In the genomic region with DNA sequence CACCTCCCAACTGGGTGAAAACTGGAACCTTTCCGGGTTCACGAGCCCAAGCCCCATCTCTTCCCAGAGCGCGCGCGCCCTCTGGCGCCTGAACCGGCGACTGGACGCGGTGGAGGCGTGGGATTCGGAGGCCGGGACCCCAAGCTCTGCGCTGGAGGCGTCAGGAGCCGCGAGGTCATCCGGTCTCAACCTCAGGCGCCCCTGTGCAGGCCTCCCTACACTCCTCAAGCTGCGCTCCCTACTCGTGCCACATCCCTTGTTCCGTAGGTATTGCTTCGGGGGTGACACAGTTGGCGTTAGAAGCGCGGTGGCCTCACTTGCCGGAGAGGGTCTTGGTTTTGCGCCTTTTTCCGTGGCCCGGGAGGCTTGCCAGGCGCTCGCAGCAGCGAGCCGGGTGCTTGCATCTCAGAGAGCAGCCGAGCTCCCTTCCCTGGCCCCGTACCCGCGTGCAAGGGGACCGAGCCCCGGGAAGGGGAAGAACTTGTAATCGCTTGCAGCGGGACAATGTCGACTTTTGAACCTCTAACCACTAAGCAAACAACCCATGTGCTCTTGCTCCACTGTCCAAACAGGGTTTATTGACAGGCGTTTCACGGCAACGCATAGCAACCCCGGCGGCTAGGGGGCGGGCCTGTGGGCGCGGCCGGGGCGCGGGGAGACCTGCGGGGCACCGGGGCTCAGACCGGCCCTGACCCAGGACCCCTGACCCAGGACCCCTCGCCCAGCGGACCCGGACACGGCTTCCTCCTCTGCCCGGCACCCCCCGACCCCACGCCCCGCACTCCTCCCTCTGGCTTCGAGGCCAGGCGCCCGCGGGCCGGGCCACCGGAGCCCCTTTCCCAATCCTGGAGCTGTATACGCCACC, we compare ENCODE assay signal across 8 cellular contexts. TPM values are rescaled to one million over a fixed set of nuclear protein-coding genes. Genes with fewer than 3 reads are reported as not detected.
DNase-seq lines count a peak whose midpoint lies in the region; ATAC-seq, FAIRE-seq and TF ChIP-seq lines count a peak whose summit lies in the region.

No MANE protein-coding gene starts in this region.

- H3K36me3 ChIP-seq in K562 (ENCODE audit: control insufficient read depth, insufficient read depth, low read length) (no peaks in the 10 kb centered on the region), keratinocyte (ENCODE audit: control insufficient read depth in 2 of 2, extremely low read depth in 1 of 2, insufficient read depth in 2 of 2, low read length in 2 of 2) (no peaks in the 10 kb centered on the region)

- TF ChIP-seq CTCF in K562 (IDR thresholded peaks at IDR 0.05 in 2 of 3, conservative IDR thresholded peaks at IDR 0.05 in 1 of 3; ENCODE audit: insufficient read depth in 2 of 3, low read depth in 1 of 3, low read length in 3 of 3) (peak; percentile 29 to 42 (median 37); a peak in 4 of 6 replicates), keratinocyte (optimal IDR thresholded peaks at IDR 0.05 in 1 of 3, IDR thresholded peaks at IDR 0.05 in 1 of 3, conservative IDR thresholded peaks at IDR 0.05 in 1 of 3; ENCODE audit: extremely low read depth in 1 of 3, insufficient read depth in 2 of 3, low read length in 3 of 3) (peak in 2 of 3 experiments; percentile 50 to 70)

- TF ChIP-seq EP300 in K562 (IDR thresholded peaks at IDR 0.05; ENCODE audit: low read length), result no peak

- DNase-seq in AG08395 (ENCODE audit: low spot score) (peak; percentile 35), GM12891 (ENCODE audit: insufficient read length, low spot score) (no peak), NCI-H510A treated with DMSO at 0.1 percent for 48 hours (lab: John Stamatoyannopoulos, UW) (peak; percentile 50), K562 (ENCODE audit: extremely low read depth in 1 of 4, low spot score in 3 of 4) (peak; percentile 35 to 43 (median 36)), keratinocyte (ENCODE audit: low read depth, low spot score) (no peak), KG1 (lab: John Stamatoyannopoulos, UW) (no peak)
- DNase-seq in stimulated activated naive CD8-positive, alpha-beta T cell treated with anti-CD3 and anti-CD28 coated beads, Interleukin-15, amount 100 ng/mL, for 72 hours, result peak in 1 of 2 donors; percentile 52

- H3K4me3 ChIP-seq in K562 (no peak overlapping the region), keratinocyte (ENCODE audit: control insufficient read depth in 2 of 3, extremely low read depth in 1 of 3, insufficient read depth in 2 of 3, low read depth in 1 of 3, low read length in 3 of 3) (peak overlapping the region; percentile 21 to 55 (median 39))

- no peak overlapping the region for H3K27ac Mint-ChIP-seq in stimulated activated naive CD8-positive, alpha-beta T cell treated with anti-CD3 and anti-CD28 coated beads, Interleukin-15, amount 100 ng/mL, for 72 hours

- peak overlapping the region; percentile 58 to 71 for H3K4me3 Mint-ChIP-seq in stimulated activated naive CD8-positive, alpha-beta T cell treated with anti-CD3 and anti-CD28 coated beads, Interleukin-15, amount 100 ng/mL, for 72 hours

- peaks cover 96% of the 10 kb centered on the region for H3K27me3 Mint-ChIP-seq in stimulated activated naive CD8-positive, alpha-beta T cell treated with anti-CD3 and anti-CD28 coated beads, Interleukin-15, amount 100 ng/mL, for 72 hours

- TF ChIP-seq POLR2A in GM12891 (IDR thresholded peaks at IDR 0.05; ENCODE audit: low read depth, low read length) (no peak), K562 (conservative IDR thresholded peaks at IDR 0.05) (no peak)

- WGBS in K562 (ENCODE audit: insufficient coverage, low coverage, missing lambda C conversion rate), result 14% methylated on average over 22 of the region's 73 CpGs

- CTCF ChIA-PET in K562 (lab: Yijun Ruan, JAX; ENCODE audit: low intra/inter-chr PET ratio), result no interaction called here

- FAIRE-seq in GM12891 (lab: Jason Lieb, UNC) (peak; percentile 45), K562 (lab: Jason Lieb, UNC) (no peak), keratinocyte (lab: Jason Lieb, UNC) (no peak)

- no peak overlapping the region for H3K9ac ChIP-seq in K562 (ENCODE audit: insufficient read depth in 1 of 2, low read depth in 2 of 2, low read length in 2 of 2)
- H3K9ac ChIP-seq in keratinocyte (ENCODE audit: control insufficient read depth, extremely low read depth, insufficient read depth, low read length), result no peak overlapping the region

- H3K9me3 ChIP-seq in K562 (replicated peaks; ENCODE audit: control insufficient read depth, insufficient read depth, low read depth, low read length), result no peaks in the 10 kb centered on the region
- H3K9me3 ChIP-seq in keratinocyte (ENCODE audit: control insufficient read depth, low read depth, low read length), result no peaks in the 10 kb centered on the region

- POLR2A ChIA-PET in K562 (lab: Yijun Ruan, JAX), result no interaction called here

- ATAC-seq in K562 (peak; percentile 76), HG03045 (IDR thresholded peaks at IDR 0.05; ENCODE audit: unreplicated experiment) (no peak)
- peak; percentile 67 for ATAC-seq in stimulated activated naive CD8-positive, alpha-beta T cell treated with anti-CD3 and anti-CD28 coated beads, Interleukin-15, amount 100 ng/mL, for 72 hours

- H3K9me1 ChIP-seq in K562 (ENCODE audit: control insufficient read depth, insufficient read depth, low read length) (no peaks in the 10 kb centered on the region), keratinocyte (ENCODE audit: control insufficient read depth, extremely low read depth, insufficient read depth, low read length) (no peaks in the 10 kb centered on the region)

- TF ChIP-seq RAD21 in K562 (CRISPR knock-in tag; conservative IDR thresholded peaks at IDR 0.05 in 1 of 2, IDR thresholded peaks at IDR 0.05 in 1 of 2), result peak in 1 of 2 experiments; percentile 47; a peak in 2 of 4 replicates

- in situ Hi-C loops in K562 (cut with MboI), result loop anchor here (25.0 kb wide), 1 partner anchor 448 kb away; no protein-coding TSS in a partner anchor

- dilution Hi-C loops in keratinocyte (cut with MboI; ENCODE audit: extremely low pct_ligation_motif_present, low sequenced_read_pairs), result loop anchor here (25.0 kb wide), 1 partner anchor 123 kb away; no protein-coding TSS in a partner anchor

- peaks cover 0 to 13% of the 10 kb centered on the region in 2 experiments; a peak in 2 of 5 replicates for H3K4me1 ChIP-seq in K562 (replicated peaks in 1 of 2; ENCODE audit: control insufficient read depth in 2 of 2, insufficient read depth in 2 of 2, low read length in 2 of 2)
- H3K4me1 ChIP-seq in keratinocyte (ENCODE audit: control insufficient read depth, extremely low read depth, insufficient read depth, low read length), result peaks cover 3% of the 10 kb centered on the region

- H3K27me3 ChIP-seq in K562 (ENCODE audit: control insufficient read depth in 2 of 2, insufficient read depth in 2 of 2, low read length in 2 of 2) (peaks cover 2 to 32% of the 10 kb centered on the region in 2 experiments; a peak in 3 of 5 replicates), keratinocyte (ENCODE audit: control insufficient read depth, extremely low read depth, insufficient read depth, low read length) (peaks cover 58% of the 10 kb centered on the region)

- H3K27ac ChIP-seq in K562 (ENCODE audit: extremely low read depth, low read depth, low read length) (no peak overlapping the region), keratinocyte (ENCODE audit: control insufficient read depth, insufficient read depth, low read length) (no peak overlapping the region)

- no peaks in the 10 kb centered on the region; the same call in 1 of the 2 replicates for H4K20me1 ChIP-seq in K562 (replicated peaks; ENCODE audit: control insufficient read depth, insufficient read depth, low read length)
- no peaks in the 10 kb centered on the region for H4K20me1 ChIP-seq in keratinocyte (ENCODE audit: control insufficient read depth, extremely low read depth, insufficient read depth, low read length)

- intact Hi-C loops in K562 (cut with micrococcal nuclease), result no loop called here

- H2AFZ ChIP-seq in K562 (ENCODE audit: low read depth, low read length) (no peak overlapping the region), keratinocyte (ENCODE audit: control insufficient read depth, low read length) (no peak overlapping the region)

- no peaks in the 10 kb centered on the region for H3K9me3 Mint-ChIP-seq in stimulated activated naive CD8-positive, alpha-beta T cell treated with anti-CD3 and anti-CD28 coated beads, Interleukin-15, amount 100 ng/mL, for 72 hours

- H3K79me2 ChIP-seq in K562 (ENCODE audit: control insufficient read depth, insufficient read depth, low read length), result no peaks in the 10 kb centered on the region
- no peaks in the 10 kb centered on the region for H3K79me2 ChIP-seq in keratinocyte (ENCODE audit: control insufficient read depth, insufficient read depth, low read length)

- peaks cover 17% of the 10 kb centered on the region for H3K4me1 Mint-ChIP-seq in stimulated activated naive CD8-positive, alpha-beta T cell treated with anti-CD3 and anti-CD28 coated beads, Interleukin-15, amount 100 ng/mL, for 72 hours

- BruUV-seq in K562 (replicated peaks; lab: Mats Ljungman, UMichigan), result no TSS peak

- H3K4me2 ChIP-seq in K562 (ENCODE audit: insufficient read depth, low read length), result no peak overlapping the region; the same call in 1 of the 2 replicates
- peak overlapping the region; percentile 73 for H3K4me2 ChIP-seq in keratinocyte (ENCODE audit: control insufficient read depth, extremely low read depth, insufficient read depth, low read depth, low read length)

RNA-seq across cellular contexts. Expression of a gene that starts 8.5 kb away (rescaled TPM):
- polyA plus RNA-seq in GM12891 (2012; ENCODE audit: low read depth, missing spikeins), result not detected
- total RNA-seq in K562 (2011; cell fraction: chromatin; rRNA removed; ENCODE audit: low replicate concordance), result not detected in 2 replicates
- total RNA-seq in K562 (2011; cell fraction: nucleolus; rRNA removed), result not detected in 2 replicates
- not detected in 2 replicates for total RNA-seq in K562 (2011; cell fraction: nucleoplasm; rRNA removed)
- total RNA-seq in K562 (2014; rRNA removed) (not detected in 2 replicates), K562 (2014; rRNA removed; fragmentation: Illumina TruSeq; extraction: Trizol) (not detected in 2 replicates), K562 (2015; rRNA removed; fragmentation: Illumina TruSeq; extraction: Trizol) (not detected in 2 replicates), K562 (2021) (0.04 and 0.11 TPM in 2 replicates)
- polyA plus RNA-seq in K562 (2011; rRNA removed) (not detected in 2 replicates), K562 (2014; fragmentation: Illumina TruSeq; extraction: Trizol) (not detected in 2 replicates), K562 (2014; fragmentation: Nextera tagmentation; extraction: Ambion mirVana) (not detected), K562 (2014; rRNA removed) (not detected in 2 replicates), keratinocyte (not detected in 3 replicates)
- polyA plus RNA-seq in K562 (2011; cell fraction: cytosol; rRNA removed), result not detected in 2 replicates
- not detected in 2 replicates for polyA plus RNA-seq in K562 (2011; cell fraction: nucleus; rRNA removed)
- not detected in 2 replicates for polyA plus RNA-seq in K562 (2012)
- not detected in 2 replicates for polyA minus RNA-seq in K562 (2011; rRNA and poly(A)+ RNA removed)
- polyA minus RNA-seq in K562 (2011; cell fraction: cytosol; rRNA and poly(A)+ RNA removed), result not detected in 2 replicates
- not detected in 2 replicates for polyA minus RNA-seq in K562 (2011; cell fraction: nucleus; rRNA and poly(A)+ RNA removed)
- polyA plus RNA-seq in keratinocyte (2011; ENCODE audit: low read depth), result not detected
- polyA plus RNA-seq in keratinocyte (2011; cell fraction: cytosol; rRNA removed), result not detected in 2 replicates
- not detected in 2 replicates for polyA plus RNA-seq in keratinocyte (2011; cell fraction: nucleus; rRNA removed)
- not detected in 2 replicates for polyA plus RNA-seq in keratinocyte (2012; ENCODE audit: low replicate concordance)
- not detected in 3 replicates for polyA minus RNA-seq in keratinocyte
- polyA minus RNA-seq in keratinocyte (2011; cell fraction: cytosol; rRNA and poly(A)+ RNA removed), result not detected
- polyA minus RNA-seq in keratinocyte (2011; cell fraction: nucleus; rRNA and poly(A)+ RNA removed), result not detected in 2 replicates

RNA-seq across cellular contexts. Expression of a gene that starts 27.9 kb away (rescaled TPM):
- polyA plus RNA-seq in GM12891 (2012; ENCODE audit: low read depth, missing spikeins), result not detected
- not detected in 2 replicates for total RNA-seq in K562 (2011; cell fraction: chromatin; rRNA removed; ENCODE audit: low replicate concordance)
- total RNA-seq in K562 (2011; cell fraction: nucleolus; rRNA removed), result not detected in 2 replicates
- total RNA-seq in K562 (2011; cell fraction: nucleoplasm; rRNA removed), result not detected in 2 replicates
- total RNA-seq in K562 (2014; rRNA removed) (not detected in 2 replicates), K562 (2014; rRNA removed; fragmentation: Illumina TruSeq; extraction: Trizol) (not detected in 2 replicates), K562 (2015; rRNA removed; fragmentation: Illumina TruSeq; extraction: Trizol) (not detected in 2 replicates), K562 (2021) (not detected in 2 replicates)
- polyA plus RNA-seq in K562 (2011; rRNA removed) (not detected in 2 replicates), K562 (2014; fragmentation: Illumina TruSeq; extraction: Trizol) (not detected in 2 replicates), K562 (2014; fragmentation: Nextera tagmentation; extraction: Ambion mirVana) (not detected), K562 (2014; rRNA removed) (not detected in 2 replicates), keratinocyte (not detected in 3 replicates)
- not detected in 2 replicates for polyA plus RNA-seq in K562 (2011; cell fraction: cytosol; rRNA removed)
- not detected in 2 replicates for polyA plus RNA-seq in K562 (2011; cell fraction: nucleus; rRNA removed)
- polyA plus RNA-seq in K562 (2012), result not detected in 2 replicates
- polyA minus RNA-seq in K562 (2011; rRNA and poly(A)+ RNA removed), result not detected in 2 replicates
- not detected in 2 replicates for polyA minus RNA-seq in K562 (2011; cell fraction: cytosol; rRNA and poly(A)+ RNA removed)
- not detected in 2 replicates for polyA minus RNA-seq in K562 (2011; cell fraction: nucleus; rRNA and poly(A)+ RNA removed)
- polyA plus RNA-seq in keratinocyte (2011; ENCODE audit: low read depth), result not detected
- not detected in 2 replicates for polyA plus RNA-seq in keratinocyte (2011; cell fraction: cytosol; rRNA removed)
- polyA plus RNA-seq in keratinocyte (2011; cell fraction: nucleus; rRNA removed), result not detected in 2 replicates
- polyA plus RNA-seq in keratinocyte (2012; ENCODE audit: low replicate concordance), result not detected in 2 replicates
- polyA minus RNA-seq in keratinocyte, result not detected in 3 replicates
- not detected for polyA minus RNA-seq in keratinocyte (2011; cell fraction: cytosol; rRNA and poly(A)+ RNA removed)
- not detected in 2 replicates for polyA minus RNA-seq in keratinocyte (2011; cell fraction: nucleus; rRNA and poly(A)+ RNA removed)

RNA-seq across cellular contexts. Expression of a gene that starts 40.8 kb away (rescaled TPM):
- not detected for polyA plus RNA-seq in GM12891 (2012; ENCODE audit: low read depth, missing spikeins)
- total RNA-seq in K562 (2011; cell fraction: chromatin; rRNA removed; ENCODE audit: low replicate concordance), result not detected in 2 replicates
- not detected in 2 replicates for total RNA-seq in K562 (2011; cell fraction: nucleolus; rRNA removed)
- not detected in 2 replicates for total RNA-seq in K562 (2011; cell fraction: nucleoplasm; rRNA removed)
- total RNA-seq in K562 (2014; rRNA removed) (not detected in 2 replicates), K562 (2014; rRNA removed; fragmentation: Illumina TruSeq; extraction: Trizol) (not detected in 2 replicates), K562 (2015; rRNA removed; fragmentation: Illumina TruSeq; extraction: Trizol) (not detected in 2 replicates), K562 (2021) (not detected in 2 replicates)
- polyA plus RNA-seq in K562 (2011; rRNA removed) (not detected in 2 replicates), K562 (2014; fragmentation: Illumina TruSeq; extraction: Trizol) (not detected in 2 replicates), K562 (2014; fragmentation: Nextera tagmentation; extraction: Ambion mirVana) (not detected), K562 (2014; rRNA removed) (not detected in 2 replicates), keratinocyte (not detected in 3 replicates)
- polyA plus RNA-seq in K562 (2011; cell fraction: cytosol; rRNA removed), result not detected in 2 replicates
- polyA plus RNA-seq in K562 (2011; cell fraction: nucleus; rRNA removed), result not detected in 2 replicates
- not detected in 2 replicates for polyA plus RNA-seq in K562 (2012)
- polyA minus RNA-seq in K562 (2011; rRNA and poly(A)+ RNA removed), result not detected in 2 replicates
- polyA minus RNA-seq in K562 (2011; cell fraction: cytosol; rRNA and poly(A)+ RNA removed), result not detected in 2 replicates
- polyA minus RNA-seq in K562 (2011; cell fraction: nucleus; rRNA and poly(A)+ RNA removed), result not detected in 2 replicates
- not detected for polyA plus RNA-seq in keratinocyte (2011; ENCODE audit: low read depth)
- polyA plus RNA-seq in keratinocyte (2011; cell fraction: cytosol; rRNA removed), result not detected in 2 replicates
- not detected in 2 replicates for polyA plus RNA-seq in keratinocyte (2011; cell fraction: nucleus; rRNA removed)
- not detected in 2 replicates for polyA plus RNA-seq in keratinocyte (2012; ENCODE audit: low replicate concordance)
- not detected in 3 replicates for polyA minus RNA-seq in keratinocyte
- not detected for polyA minus RNA-seq in keratinocyte (2011; cell fraction: cytosol; rRNA and poly(A)+ RNA removed)
- polyA minus RNA-seq in keratinocyte (2011; cell fraction: nucleus; rRNA and poly(A)+ RNA removed), result not detected in 2 replicates

Comparison
In these comparisons a context has a peak if more than half of its experiments do, and no peak if none do; other contexts are left out.
1. DNase-seq: peak in AG08395 (single experiment), NCI-H510A treated with DMSO at 0.1 percent for 48 hours (single experiment) and K562 (4 of 4); none in GM12891 (single experiment), keratinocyte (single experiment) and KG1 (single experiment).